In genomic region chr4:163489929-163490328, GRCh38 we compare ENCODE assay signal across 2 cellular contexts.
TF ChIP-seq lines count a peak whose summit lies in the region.

No MANE protein-coding gene starts in this region.

TF ChIP-seq in K562, 482 proteins besides CTCF, POLR2A, EP300 and RAD21:
- TF ChIP-seq HDAC6 (IDR thresholded peaks at IDR 0.05; ENCODE audit: low read depth, low read length): no peak
- no peak for TF ChIP-seq MYNN (IDR thresholded peaks at IDR 0.05)
- no peak for TF ChIP-seq MYNN (CRISPR knock-in tag; IDR thresholded peaks at IDR 0.05)
- no peak for TF ChIP-seq CBX8 (IDR thresholded peaks at IDR 0.05; ENCODE audit: borderline replicate concordance, extremely low read depth, low read depth, low read length, poor library complexity, severe bottlenecking)
- peak; percentile 73; the same call in 1 of the 2 replicates for TF ChIP-seq MCM3 (IDR thresholded peaks at IDR 0.05)
- no peak for TF ChIP-seq ATF2 (CRISPR knock-in tag; IDR thresholded peaks at IDR 0.05)
- TF ChIP-seq PHTF2 (CRISPR knock-in tag; IDR thresholded peaks at IDR 0.05): no peak
- no peak for TF ChIP-seq HNRNPH1 (optimal IDR thresholded peaks at IDR 0.05; ENCODE audit: low read depth, low read length)
- 0 out of 4 replicates have a peak, but pooled peaks of 1 of the 2 experiments have one; percentile 92 for TF ChIP-seq MCM7 (IDR thresholded peaks at IDR 0.05)

TF ChIP-seq in endothelial cell of umbilical vein, 7 proteins besides CTCF, POLR2A, EP300 and RAD21:
- TF ChIP-seq JUN (IDR thresholded peaks at IDR 0.05; ENCODE audit: borderline replicate concordance, insufficient read depth, insufficient read length, low read depth) (no peak), FOS (IDR thresholded peaks at IDR 0.05; ENCODE audit: borderline replicate concordance, insufficient read depth, low read length) (no peak), MYC (IDR thresholded peaks at IDR 0.05; ENCODE audit: low read depth, low read length) (no peak), POLR2AphosphoS5 (IDR thresholded peaks at IDR 0.05; ENCODE audit: insufficient read depth, low read depth, low read length) (no peak), GATA2 (IDR thresholded peaks at IDR 0.05; ENCODE audit: insufficient read depth, insufficient read length, low read depth, low read length) (no peak), EZH2 (IDR thresholded peaks at IDR 0.05; ENCODE audit: borderline replicate concordance, low read depth, low read length, severe bottlenecking) (no peak), MAX (IDR thresholded peaks at IDR 0.05; ENCODE audit: insufficient read depth, insufficient read length) (no peak)
